In genomic region chr22:20172038-20172613, GRCh38 we compare ENCODE assay signal across 8 cellular contexts. TPM values are rescaled to one million over a fixed set of nuclear protein-coding genes. Genes with fewer than 3 reads are reported as not detected.
"Had no signal": no experiment of that assay in that cellular context is flagged by ENCODE, and none has a peak within 500 bp of the region (broad histone marks: within the 10 kb centered on the region; RNA-seq: fewer than 3 reads in every experiment).

No MANE protein-coding gene starts in this region.

- FAIRE-seq: G401.6, GM12878, GM12891, GM12892, GM18507, GM19239 had no signal

- H3K4me3 ChIP-seq: GM12878 had no signal

- DNase-seq: GDM1, GF-D8 had no signal

- ATAC-seq: GM12878 had no signal

RNA-seq across cellular contexts. Expression of gene CCDC188, which starts 21.3 kb away (rescaled TPM):
- total RNA-seq: GM12878 had no signal
- polyA plus RNA-seq: GM12878 had no signal
